In the genomic region with DNA sequence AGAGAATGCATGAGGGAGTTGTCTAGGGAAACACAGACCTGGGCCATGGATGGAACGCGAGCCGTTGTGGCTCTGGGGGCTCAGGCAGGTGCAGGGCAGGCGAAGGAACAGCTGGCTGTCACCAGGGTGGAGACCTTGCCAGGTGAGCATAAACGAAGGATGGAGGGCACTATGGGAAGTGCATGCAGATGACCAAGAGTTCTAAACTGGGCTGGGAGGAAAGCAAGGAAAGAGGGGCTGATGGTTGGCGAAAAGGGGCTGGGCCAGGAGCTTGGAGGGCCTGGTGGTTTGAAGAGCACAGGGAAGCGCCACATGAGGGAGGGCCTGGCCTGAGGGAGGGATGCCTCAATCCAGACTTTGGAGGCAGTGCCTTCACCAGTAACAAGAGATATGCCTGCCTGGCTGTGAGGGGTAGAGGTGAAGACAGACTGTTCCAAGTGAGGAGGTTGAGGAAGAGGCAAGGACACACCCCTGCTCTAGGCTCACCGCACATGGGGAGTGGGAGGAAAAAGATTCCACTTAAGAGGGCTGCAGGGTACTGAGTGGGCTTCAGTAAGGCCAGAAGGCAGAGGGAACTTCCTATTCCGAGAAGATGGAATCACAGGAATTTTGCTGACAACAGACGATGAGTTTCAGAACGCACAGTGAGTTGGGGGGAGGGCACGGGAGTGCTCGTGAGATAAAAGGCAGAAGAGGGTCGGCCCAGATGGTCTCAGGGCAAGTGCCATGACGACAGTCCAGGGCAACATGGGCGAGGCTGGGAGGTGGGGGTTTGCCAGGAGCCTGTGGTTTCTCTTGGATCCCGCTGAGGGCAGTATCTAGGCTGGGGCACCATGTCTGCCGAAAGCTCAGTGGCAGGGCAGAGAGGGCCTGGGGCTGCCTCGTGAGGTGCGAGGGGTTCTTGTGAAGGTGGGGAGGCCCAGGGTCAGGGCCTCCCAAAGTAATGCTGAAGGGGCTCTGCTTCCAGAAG, we compare ENCODE assay signal across 16 cellular contexts. TPM values are rescaled to one million over a fixed set of nuclear protein-coding genes. Genes with fewer than 3 reads are reported as not detected.
DNase-seq lines count a peak whose midpoint lies in the region; ATAC-seq, FAIRE-seq and TF ChIP-seq lines count a peak whose summit lies in the region.
"Had no signal": no experiment of that assay in that cellular context is flagged by ENCODE, and none has a peak within 500 bp of the region (broad histone marks: within the 10 kb centered on the region; RNA-seq: fewer than 3 reads in every experiment).

No MANE protein-coding gene starts in this region.

- H2BK15ac ChIP-seq in mesenchymal stem cell (ENCODE audit: low read depth, poor library complexity, severe bottlenecking) = peak overlapping the region; percentile 35

- BruUV-seq in K562 (replicated peaks; lab: Mats Ljungman, UMichigan) = no TSS peak

- peaks cover 36% of the 10 kb centered on the region for H3K27me3 Mint-ChIP-seq in activated T-cell treated with anti-CD3 and anti-CD28 coated beads, Interleukin-2, amount 50 U/mL, for 24 hours
- H3K27me3 Mint-ChIP-seq in activated CD8-positive, alpha-beta T cell treated with anti-CD3 and anti-CD28 coated beads, Interleukin-2, amount 10 ng/mL, durations not matched to agents 7 days and 5 days (ENCODE audit: low read depth) = peaks cover 9% of the 10 kb centered on the region

- H3K4me2 ChIP-seq in K562 (ENCODE audit: insufficient read depth, low read length) = no peak overlapping the region
- no peak overlapping the region for H3K4me2 ChIP-seq in mesenchymal stem cell (ENCODE audit: low read length, poor library complexity, severe bottlenecking)

- no peak overlapping the region for H2BK5ac ChIP-seq in mesenchymal stem cell (ENCODE audit: low read depth, low read length, poor library complexity, severe bottlenecking)

- H3K36me3 Mint-ChIP-seq in activated T-cell treated with anti-CD3 and anti-CD28 coated beads, Interleukin-2, amount 50 U/mL, for 24 hours (ENCODE audit: low read depth) = no peaks in the 10 kb centered on the region
- H3K36me3 Mint-ChIP-seq in activated CD8-positive, alpha-beta T cell treated with anti-CD3 and anti-CD28 coated beads, Interleukin-2, amount 10 ng/mL, durations not matched to agents 7 days and 5 days (ENCODE audit: low read depth) = no peaks in the 10 kb centered on the region
- H3K36me3 Mint-ChIP-seq: IgD-negative memory B cell had no signal

- no peak overlapping the region for H3K27ac Mint-ChIP-seq in activated T-cell treated with anti-CD3 and anti-CD28 coated beads, Interleukin-2, amount 50 U/mL, for 24 hours
- no peak overlapping the region for H3K27ac Mint-ChIP-seq in activated CD8-positive, alpha-beta T cell treated with anti-CD3 and anti-CD28 coated beads, Interleukin-2, amount 10 ng/mL, durations not matched to agents 7 days and 5 days

- no peaks in the 10 kb centered on the region for H3K9me3 Mint-ChIP-seq in activated T-cell treated with anti-CD3 and anti-CD28 coated beads, Interleukin-2, amount 50 U/mL, for 24 hours
- H3K9me3 Mint-ChIP-seq in activated CD8-positive, alpha-beta T cell treated with anti-CD3 and anti-CD28 coated beads, Interleukin-2, amount 10 ng/mL, durations not matched to agents 7 days and 5 days (ENCODE audit: insufficient read depth) = no peaks in the 10 kb centered on the region
- H3K9me3 Mint-ChIP-seq: IgD-negative memory B cell; stimulated activated naive CD8-positive, alpha-beta T cell treated with anti-CD3 and anti-CD28 coated beads, Interleukin-15, amount 100 ng/mL, for 72 hours had no signal

- H2AK5ac ChIP-seq in mesenchymal stem cell (ENCODE audit: low read length, severe bottlenecking) = peak overlapping the region; percentile 57

- H3K79me2 ChIP-seq in K562 (ENCODE audit: control insufficient read depth, insufficient read depth, low read length) = no peaks in the 10 kb centered on the region

- peak overlapping the region in 1 of 2 experiments; percentile 7 for H3K4ac ChIP-seq in mesenchymal stem cell (ENCODE audit: low read depth in 1 of 2, low read length in 2 of 2)

- no peaks in the 10 kb centered on the region; the same call in 1 of the 2 replicates for H4K20me1 ChIP-seq in K562 (replicated peaks; ENCODE audit: control insufficient read depth, insufficient read depth, low read length)

- TF ChIP-seq EP300 in K562 (IDR thresholded peaks at IDR 0.05; ENCODE audit: low read length) = no peak

- in situ Hi-C loops in K562 (cut with MboI) = no loop called here

- intact Hi-C loops in K562 (cut with micrococcal nuclease) = no loop called here

- no peak for TF ChIP-seq RAD21 in K562 (CRISPR knock-in tag; conservative IDR thresholded peaks at IDR 0.05 in 1 of 2, IDR thresholded peaks at IDR 0.05 in 1 of 2)

- no peaks in the 10 kb centered on the region for H3K36me3 ChIP-seq in K562 (ENCODE audit: control insufficient read depth, insufficient read depth, low read length)
- H3K36me3 ChIP-seq in mesenchymal stem cell (ENCODE audit: control insufficient read depth in 1 of 2, insufficient read depth in 2 of 2, low read depth in 1 of 2, low read length in 2 of 2) = peaks cover under 1 to 25% of the 10 kb centered on the region in 2 experiments

- H3K14ac ChIP-seq in mesenchymal stem cell (ENCODE audit: low read length in 2 of 2) = peak overlapping the region in 1 of 2 experiments; percentile 94

- DNase-seq in activated T-cell treated with anti-CD3 and anti-CD28 coated beads, Interleukin-2, amount 50 U/mL, for 24 hours = peak; percentile 25
- no peak for DNase-seq in activated T-cell treated with anti-CD3 and anti-CD28 coated beads for 4 hours
- DNase-seq in K562 (ENCODE audit: extremely low read depth in 1 of 4, low spot score in 3 of 4) = no peak
- DNase-seq in mesenchymal stem cell = peak; percentile 50
- no peak for DNase-seq in GM12891 (ENCODE audit: insufficient read length, low spot score)
- DNase-seq in HCEC 1CT = no peak
- no peak for DNase-seq in activated CD8-positive, alpha-beta T cell treated with anti-CD3 and anti-CD28 coated beads, Interleukin-2, amount 10 ng/mL, durations not matched to agents 7 days and 5 days
- DNase-seq: NCI-H1694; stimulated activated CD4-positive, alpha-beta T cell treated with anti-CD3 and anti-CD28 coated beads, Interleukin-2, amount 100 ng/mL, for 48 hours; stimulated activated naive CD8-positive, alpha-beta T cell treated with anti-CD3 and anti-CD28 coated beads, Interleukin-15, amount 100 ng/mL, for 72 hours had no signal

- WGBS in K562 (ENCODE audit: insufficient coverage, low coverage, missing lambda C conversion rate) = 59% methylated on average over 15 of the region's 20 CpGs
- 62% methylated on average over 20 of the region's 20 CpGs for WGBS in mesenchymal stem cell

- H3K4me3 ChIP-seq in K562 (no peak overlapping the region), mesenchymal stem cell (ENCODE audit: insufficient read depth in 1 of 2, low read depth in 1 of 2, low read length in 2 of 2) (no peak overlapping the region)

- H3K27ac ChIP-seq in K562 (ENCODE audit: extremely low read depth, low read depth, low read length) (no peak overlapping the region), mesenchymal stem cell (ENCODE audit: low read length, poor library complexity, severe bottlenecking) (no peak overlapping the region), temporal lobe (ENCODE audit: low read depth, low read length) (peak overlapping the region; percentile 60)

- peak overlapping the region; percentile 64 for H4K91ac ChIP-seq in mesenchymal stem cell (ENCODE audit: low read length)

- H3K9ac ChIP-seq in K562 (ENCODE audit: insufficient read depth in 1 of 2, low read depth in 2 of 2, low read length in 2 of 2) (no peak overlapping the region), mesenchymal stem cell (ENCODE audit: low read length) (no peak overlapping the region)

- H2BK120ac ChIP-seq in mesenchymal stem cell (ENCODE audit: low read depth, low read length) = peak overlapping the region; percentile 12

- TF ChIP-seq CTCF in K562 (IDR thresholded peaks at IDR 0.05 in 2 of 3, conservative IDR thresholded peaks at IDR 0.05 in 1 of 3; ENCODE audit: insufficient read depth in 2 of 3, low read depth in 1 of 3, low read length in 3 of 3) = no peak

- no peaks in the 10 kb centered on the region for H3K4me1 Mint-ChIP-seq in activated T-cell treated with anti-CD3 and anti-CD28 coated beads, Interleukin-2, amount 50 U/mL, for 24 hours (ENCODE audit: low read depth)
- no peaks in the 10 kb centered on the region for H3K4me1 Mint-ChIP-seq in activated CD8-positive, alpha-beta T cell treated with anti-CD3 and anti-CD28 coated beads, Interleukin-2, amount 10 ng/mL, durations not matched to agents 7 days and 5 days (ENCODE audit: low read depth)
- H3K4me1 Mint-ChIP-seq: stimulated activated naive CD8-positive, alpha-beta T cell treated with anti-CD3 and anti-CD28 coated beads, Interleukin-15, amount 100 ng/mL, for 72 hours had no signal

- H3K9me1 ChIP-seq in K562 (ENCODE audit: control insufficient read depth, insufficient read depth, low read length) = no peaks in the 10 kb centered on the region

- H4K8ac ChIP-seq in mesenchymal stem cell (ENCODE audit: low read length) = peak overlapping the region; percentile 88

- no peaks in the 10 kb centered on the region for H3K9me3 ChIP-seq in K562 (replicated peaks; ENCODE audit: control insufficient read depth, insufficient read depth, low read depth, low read length)
- no peaks in the 10 kb centered on the region for H3K9me3 ChIP-seq in mesenchymal stem cell (ENCODE audit: control insufficient read depth, low read length)

- H3K23ac ChIP-seq in mesenchymal stem cell (ENCODE audit: low read length in 2 of 2) = no peak overlapping the region

- no peaks in the 10 kb centered on the region for H3K79me1 ChIP-seq in mesenchymal stem cell (replicated peaks; ENCODE audit: low read length, poor library complexity, severe bottlenecking)

- peak overlapping the region; percentile 38 to 73 for H3K18ac ChIP-seq in mesenchymal stem cell (ENCODE audit: low read depth in 1 of 2, low read length in 2 of 2)

- H3K4me1 ChIP-seq in K562 (replicated peaks in 1 of 2; ENCODE audit: control insufficient read depth in 2 of 2, insufficient read depth in 2 of 2, low read length in 2 of 2) (peaks cover 13 to 40% of the 10 kb centered on the region in 2 experiments), mesenchymal stem cell (ENCODE audit: control insufficient read depth, insufficient read depth, low read depth, low read length) (peaks cover 36% of the 10 kb centered on the region)

- H2BK12ac ChIP-seq in mesenchymal stem cell (ENCODE audit: low read length in 2 of 2) = peak overlapping the region; percentile 30 to 31

- H2AFZ ChIP-seq in K562 (ENCODE audit: low read depth, low read length) (no peak overlapping the region), mesenchymal stem cell (ENCODE audit: low read depth, low read length) (no peak overlapping the region)

- H3K27me3 ChIP-seq in K562 (ENCODE audit: control insufficient read depth in 2 of 2, insufficient read depth in 2 of 2, low read length in 2 of 2) (no peaks in the 10 kb centered on the region), mesenchymal stem cell (ENCODE audit: control insufficient read depth in 1 of 2, insufficient read depth in 1 of 2, low read length in 2 of 2) (no peaks in the 10 kb centered on the region)

- CTCF ChIA-PET in K562 (lab: Yijun Ruan, JAX; ENCODE audit: low intra/inter-chr PET ratio) = no interaction called here
- CTCF ChIA-PET in activated CD8-positive, alpha-beta T cell treated with anti-CD3 and anti-CD28 coated beads, Interleukin-2, amount 10 ng/mL, durations not matched to agents 7 days and 5 days (lab: Charles Lee) = interaction anchor here (2.3 kb wide), 1 partner anchor 21 kb away, joined by 6 read pairs; the partner anchor contains the start of gene B9D1

- POLR2A ChIA-PET in K562 (lab: Yijun Ruan, JAX) = interaction anchor here (1.2 kb wide), 1 partner anchor 11 kb away, joined by 3 read pairs; no protein-coding TSS in a partner anchor
- POLR2A ChIA-PET in activated CD8-positive, alpha-beta T cell treated with anti-CD3 and anti-CD28 coated beads, Interleukin-2, amount 10 ng/mL, durations not matched to agents 7 days and 5 days (lab: Charles Lee) = interaction anchor here (0.6 kb wide), 1 partner anchor 405 kb away, joined by 3 read pairs; no protein-coding TSS in a partner anchor

- H3K4me3 Mint-ChIP-seq in activated T-cell treated with anti-CD3 and anti-CD28 coated beads, Interleukin-2, amount 50 U/mL, for 24 hours = no peak overlapping the region
- no peak overlapping the region for H3K4me3 Mint-ChIP-seq in activated CD8-positive, alpha-beta T cell treated with anti-CD3 and anti-CD28 coated beads, Interleukin-2, amount 10 ng/mL, durations not matched to agents 7 days and 5 days
- H3K4me3 Mint-ChIP-seq: stimulated activated naive CD8-positive, alpha-beta T cell treated with anti-CD3 and anti-CD28 coated beads, Interleukin-15, amount 100 ng/mL, for 72 hours had no signal

- FAIRE-seq in K562 (lab: Jason Lieb, UNC) (no peak), GM12891 (lab: Jason Lieb, UNC) (no peak)
- FAIRE-seq: G401.6 had no signal

- TF ChIP-seq POLR2A in K562 (conservative IDR thresholded peaks at IDR 0.05) (no peak), GM12891 (IDR thresholded peaks at IDR 0.05; ENCODE audit: low read depth, low read length) (no peak)

- no peak for ATAC-seq in K562
- no peak for ATAC-seq in activated CD8-positive, alpha-beta T cell treated with anti-CD3 and anti-CD28 coated beads, Interleukin-2, amount 10 ng/mL, durations not matched to agents 7 days and 5 days
- ATAC-seq: stimulated activated naive CD8-positive, alpha-beta T cell treated with anti-CD3 and anti-CD28 coated beads, Interleukin-15, amount 100 ng/mL, for 72 hours had no signal

RNA-seq across cellular contexts. Expression of gene B9D1, which starts 20.6 kb away (rescaled TPM):
- 15.4 and 25.4 TPM in 2 replicates for total RNA-seq in K562 (2011; cell fraction: chromatin; rRNA removed; ENCODE audit: low replicate concordance)
- 22.5 and 35.0 TPM in 2 replicates for total RNA-seq in K562 (2011; cell fraction: nucleolus; rRNA removed)
- total RNA-seq in K562 (2011; cell fraction: nucleoplasm; rRNA removed) = 21.7 and 23.8 TPM in 2 replicates
- total RNA-seq in K562 (2014; rRNA removed) (24.0 and 24.9 TPM in 2 replicates), K562 (2014; rRNA removed; fragmentation: Illumina TruSeq; extraction: Trizol) (7.6 and 10.3 TPM in 2 replicates), K562 (2015; rRNA removed; fragmentation: Illumina TruSeq; extraction: Trizol) (8.9 and 10.0 TPM in 2 replicates), K562 (2021) (12.7 and 15.0 TPM in 2 replicates), temporal lobe (7.9 TPM)
- polyA plus RNA-seq in K562 (2011; rRNA removed) (23.4 and 28.0 TPM in 2 replicates), K562 (2014; fragmentation: Illumina TruSeq; extraction: Trizol) (14.3 and 18.9 TPM in 2 replicates), K562 (2014; fragmentation: Nextera tagmentation; extraction: Ambion mirVana) (10 to 100 TPM in 1 of 2 experiments, 1 to 10 TPM in 1; 9.5 to 17.9 TPM), K562 (2014; rRNA removed) (26.5 and 28.8 TPM in 2 replicates)
- polyA plus RNA-seq in K562 (2011; cell fraction: cytosol; rRNA removed) = 26.8 and 45.5 TPM in 2 replicates
- 43.7 and 59.8 TPM in 2 replicates for polyA plus RNA-seq in K562 (2011; cell fraction: nucleus; rRNA removed)
- polyA plus RNA-seq in K562 (2012) = 14.9 and 22.4 TPM in 2 replicates
- polyA minus RNA-seq in K562 (2011; rRNA and poly(A)+ RNA removed) = 7.7 and 16.5 TPM in 2 replicates
- 6.1 and 8.9 TPM in 2 replicates for polyA minus RNA-seq in K562 (2011; cell fraction: cytosol; rRNA and poly(A)+ RNA removed)
- 11.6 and 13.3 TPM in 2 replicates for polyA minus RNA-seq in K562 (2011; cell fraction: nucleus; rRNA and poly(A)+ RNA removed)
- 30.2 TPM for polyA plus RNA-seq in mesenchymal stem cell (2013, experiment 1 of 2)
- 30.8 TPM for polyA plus RNA-seq in mesenchymal stem cell (2013, experiment 2 of 2)
- 15.3 TPM for polyA plus RNA-seq in GM12891 (2012; ENCODE audit: low read depth, missing spikeins)
- 1 to 10 TPM; 1.1 TPM for total RNA-seq in activated CD8-positive, alpha-beta T cell treated with anti-CD3 and anti-CD28 coated beads, Interleukin-2, amount 10 ng/mL, durations not matched to agents 7 days and 5 days

RNA-seq across cellular contexts. Expression of gene MAPK7, which starts 36.4 kb away (rescaled TPM):
- total RNA-seq in K562 (2011; cell fraction: chromatin; rRNA removed; ENCODE audit: low replicate concordance) = 7.3 and 21.2 TPM in 2 replicates
- total RNA-seq in K562 (2011; cell fraction: nucleolus; rRNA removed) = 8.8 and 12.7 TPM in 2 replicates
- 5.4 and 6.3 TPM in 2 replicates for total RNA-seq in K562 (2011; cell fraction: nucleoplasm; rRNA removed)
- total RNA-seq in K562 (2014; rRNA removed) (2.5 and 4.5 TPM in 2 replicates), K562 (2014; rRNA removed; fragmentation: Illumina TruSeq; extraction: Trizol) (1.1 TPM in 2 replicates), K562 (2015; rRNA removed; fragmentation: Illumina TruSeq; extraction: Trizol) (2.5 and 2.7 TPM in 2 replicates), K562 (2021) (7.4 and 7.5 TPM in 2 replicates), temporal lobe (18.2 TPM)
- polyA plus RNA-seq in K562 (2011; rRNA removed) (2.5 and 2.9 TPM in 2 replicates), K562 (2014; fragmentation: Illumina TruSeq; extraction: Trizol) (3.3 and 5.5 TPM in 2 replicates), K562 (2014; fragmentation: Nextera tagmentation; extraction: Ambion mirVana) (under 1 TPM; 0.46 to 0.68 TPM), K562 (2014; rRNA removed) (4.3 and 6.2 TPM in 2 replicates)
- polyA plus RNA-seq in K562 (2011; cell fraction: cytosol; rRNA removed) = 2.3 and 4.4 TPM in 2 replicates
- 8.0 and 15.0 TPM in 2 replicates for polyA plus RNA-seq in K562 (2011; cell fraction: nucleus; rRNA removed)
- 5.2 and 6.4 TPM in 2 replicates for polyA plus RNA-seq in K562 (2012)
- polyA minus RNA-seq in K562 (2011; rRNA and poly(A)+ RNA removed) = 4.3 and 5.0 TPM in 2 replicates
- polyA minus RNA-seq in K562 (2011; cell fraction: cytosol; rRNA and poly(A)+ RNA removed) = 2.9 and 5.5 TPM in 2 replicates
- 14.0 and 14.4 TPM in 2 replicates for polyA minus RNA-seq in K562 (2011; cell fraction: nucleus; rRNA and poly(A)+ RNA removed)
- polyA plus RNA-seq in mesenchymal stem cell (2013, experiment 1 of 2) = 33.6 TPM
- 30.7 TPM for polyA plus RNA-seq in mesenchymal stem cell (2013, experiment 2 of 2)
- 7.9 TPM for polyA plus RNA-seq in GM12891 (2012; ENCODE audit: low read depth, missing spikeins)
- 10 to 100 TPM; 31.5 to 33.5 TPM for total RNA-seq in activated CD8-positive, alpha-beta T cell treated with anti-CD3 and anti-CD28 coated beads, Interleukin-2, amount 10 ng/mL, durations not matched to agents 7 days and 5 days

RNA-seq across cellular contexts. Expression of gene MFAP4, which starts 45.1 kb away (rescaled TPM):
- total RNA-seq in K562 (2011; cell fraction: chromatin; rRNA removed; ENCODE audit: low replicate concordance) = not detected in 2 replicates
- total RNA-seq in K562 (2011; cell fraction: nucleolus; rRNA removed) = not detected in 2 replicates
- total RNA-seq in K562 (2011; cell fraction: nucleoplasm; rRNA removed) = not detected in 2 replicates
- not detected in 2 replicates for total RNA-seq in K562 (2014; rRNA removed)
- not detected in 2 replicates for total RNA-seq in K562 (2014; rRNA removed; fragmentation: Illumina TruSeq; extraction: Trizol)
- not detected in 2 replicates for total RNA-seq in K562 (2015; rRNA removed; fragmentation: Illumina TruSeq; extraction: Trizol)
- 0.24 and 0.36 TPM in 2 replicates for total RNA-seq in K562 (2021)
- polyA plus RNA-seq in K562 (2011; rRNA removed) = not detected in 2 replicates
- not detected in 2 replicates for polyA plus RNA-seq in K562 (2011; cell fraction: cytosol; rRNA removed)
- polyA plus RNA-seq in K562 (2011; cell fraction: nucleus; rRNA removed) = not detected in 2 replicates
- polyA plus RNA-seq in K562 (2012) = 1.0 TPM in 1 of 2 replicates, not detected in the other
- not detected in 2 replicates for polyA plus RNA-seq in K562 (2014; fragmentation: Illumina TruSeq; extraction: Trizol)
- under 1 TPM in 1 of 2 experiments, not detected in 1; 0.07 TPM for polyA plus RNA-seq in K562 (2014; fragmentation: Nextera tagmentation; extraction: Ambion mirVana)
- polyA plus RNA-seq in K562 (2014; rRNA removed) = not detected in 2 replicates
- polyA minus RNA-seq in K562 (2011; rRNA and poly(A)+ RNA removed) = not detected in 2 replicates
- not detected in 2 replicates for polyA minus RNA-seq in K562 (2011; cell fraction: cytosol; rRNA and poly(A)+ RNA removed)
- not detected in 2 replicates for polyA minus RNA-seq in K562 (2011; cell fraction: nucleus; rRNA and poly(A)+ RNA removed)
- 238 TPM for polyA plus RNA-seq in mesenchymal stem cell (2013, experiment 1 of 2)
- polyA plus RNA-seq in mesenchymal stem cell (2013, experiment 2 of 2) = 237 TPM
- total RNA-seq in temporal lobe = 2.0 TPM
- polyA plus RNA-seq in GM12891 (2012; ENCODE audit: low read depth, missing spikeins) = 0.08 TPM
- total RNA-seq in activated CD8-positive, alpha-beta T cell treated with anti-CD3 and anti-CD28 coated beads, Interleukin-2, amount 10 ng/mL, durations not matched to agents 7 days and 5 days = not detected
- total RNA-seq: epithelial cell of proximal tubule; T-helper 2 cell treated with Interferon-gamma antibody and Interleukin-4, amounts not matched to agents 100 ng/mL and 5 ng/mL, for 36 hours had no signal
- polyA plus RNA-seq: IgD-negative memory B cell, neural cell had no signal

Comparison
In these comparisons a context has a peak if more than half of its experiments do, and no peak if none do; other contexts are left out.
1. DNase-seq: peak in activated T-cell treated with anti-CD3 and anti-CD28 coated beads, Interleukin-2, amount 50 U/mL, for 24 hours (single experiment) and mesenchymal stem cell (single experiment); none in activated T-cell treated with anti-CD3 and anti-CD28 coated beads for 4 hours (single experiment), K562 (0 of 4), GM12891 (single experiment), HCEC 1CT (single experiment) and activated CD8-positive, alpha-beta T cell treated with anti-CD3 and anti-CD28 coated beads, Interleukin-2, amount 10 ng/mL, durations not matched to agents 7 days and 5 days (single experiment).